11 cellular contexts compared by ENCODE assay signal in genomic region chr9:33814816-33815215, GRCh38. TPM values are rescaled to one million over a fixed set of nuclear protein-coding genes. Genes with fewer than 3 reads are reported as not detected.
DNase-seq lines count a peak whose midpoint lies in the region; ATAC-seq, FAIRE-seq and TF ChIP-seq lines count a peak whose summit lies in the region.
"Had no signal": no experiment of that assay in that cellular context is flagged by ENCODE, and none has a peak within 500 bp of the region (broad histone marks: within the 10 kb centered on the region; RNA-seq: fewer than 3 reads in every experiment).

No MANE protein-coding gene starts in this region.

- H3K27me3 ChIP-seq in HepG2 (ENCODE audit: control insufficient read depth in 1 of 2, insufficient read depth in 2 of 2, low read length in 2 of 2) (no peaks in the 10 kb centered on the region; a peak in 1 of 5 replicates), right lobe of liver (no peaks in the 10 kb centered on the region), mesenchymal stem cell (ENCODE audit: control insufficient read depth in 1 of 2, insufficient read depth in 1 of 2, low read length in 2 of 2) (no peaks in the 10 kb centered on the region), BE2C (no peaks in the 10 kb centered on the region)
- H3K27me3 ChIP-seq: foreskin keratinocyte had no signal

- TF ChIP-seq POLR2A in HepG2 (IDR thresholded peaks at IDR 0.05; ENCODE audit: insufficient read depth in 1 of 2, low read depth in 2 of 2, low read length in 2 of 2) (no peak), right lobe of liver (IDR thresholded peaks at IDR 0.05) (no peak)

- H3K9me3 ChIP-seq in HepG2 (ENCODE audit: low read length) (no peaks in the 10 kb centered on the region), right lobe of liver (no peaks in the 10 kb centered on the region), mesenchymal stem cell (ENCODE audit: control insufficient read depth, low read length) (no peaks in the 10 kb centered on the region), BE2C (no peaks in the 10 kb centered on the region)

- BruUV-seq in HepG2 (replicated peaks; lab: Mats Ljungman, UMichigan): no TSS peak

- 50% methylated on average over 1 of the region's 1 CpG for WGBS in HepG2 (ENCODE audit: low lambda C conversion rate)
- 100% methylated on average over 1 of the region's 1 CpG for WGBS in right lobe of liver (ENCODE audit: insufficient coverage, low coverage, low lambda C conversion rate, missing lambda C conversion rate)
- 90% methylated on average over 1 of the region's 1 CpG for WGBS in mesenchymal stem cell

- no peak overlapping the region for H2AK5ac ChIP-seq in mesenchymal stem cell (ENCODE audit: low read length, severe bottlenecking)

- H3K4ac ChIP-seq in mesenchymal stem cell (ENCODE audit: low read depth in 1 of 2, low read length in 2 of 2): no peak overlapping the region

- no peak overlapping the region for H4K8ac ChIP-seq in mesenchymal stem cell (ENCODE audit: low read length)

- peaks cover 13% of the 10 kb centered on the region for H4K20me1 ChIP-seq in HepG2 (ENCODE audit: insufficient read depth, low read length)

- TF ChIP-seq RAD21 in HepG2 (CRISPR knock-in tag; IDR thresholded peaks at IDR 0.05): no peak

- H3K9me3 Mint-ChIP-seq in activated naive CD8-positive, alpha-beta T cell treated with anti-CD3 and anti-CD28 coated beads, Interleukin-2, amount 50 U/mL, for 24 hours: no peaks in the 10 kb centered on the region
- no peaks in the 10 kb centered on the region for H3K9me3 Mint-ChIP-seq in activated naive CD4-positive, alpha-beta T cell treated with anti-CD3 and anti-CD28 coated beads, Interleukin-2, amount 50 U/mL, for 72 hours

- H3K18ac ChIP-seq in mesenchymal stem cell (ENCODE audit: low read depth in 1 of 2, low read length in 2 of 2): no peak overlapping the region

- intact Hi-C loops in HepG2 (cut with micrococcal nuclease; ENCODE audit: unreplicated experiment): no loop called here
- intact Hi-C loops in right lobe of liver (cut with DNase I): loop anchor here in 1 of 2 donors (5.0 kb wide), 1 partner anchor 37 kb away; no protein-coding TSS in a partner anchor

- H3K36me3 Mint-ChIP-seq in activated naive CD8-positive, alpha-beta T cell treated with anti-CD3 and anti-CD28 coated beads, Interleukin-2, amount 50 U/mL, for 24 hours (ENCODE audit: low read depth): peaks cover 9% of the 10 kb centered on the region
- peaks cover 9 to 11% of the 10 kb centered on the region in 2 donors for H3K36me3 Mint-ChIP-seq in activated naive CD4-positive, alpha-beta T cell treated with anti-CD3 and anti-CD28 coated beads, Interleukin-2, amount 50 U/mL, for 72 hours

- no peak for TF ChIP-seq CTCF in HepG2 (CRISPR knock-in tag; IDR thresholded peaks at IDR 0.05)
- TF ChIP-seq CTCF in right lobe of liver (IDR thresholded peaks at IDR 0.05): no peak
- no peak for TF ChIP-seq CTCF in BE2C (IDR thresholded peaks at IDR 0.05; ENCODE audit: low read depth, low read length)

- POLR2A ChIA-PET in HepG2 (lab: Yijun Ruan, JAX): interaction anchor here (0.8 to 1.2 kb wide), 2 partner anchors 8 to 258 kb away, joined by 3 read pairs; no protein-coding TSS in a partner anchor

- H3K4me2 ChIP-seq in HepG2 (ENCODE audit: low read depth, low read length): no peak overlapping the region; the same call in 1 of the 2 replicates
- H3K4me2 ChIP-seq in mesenchymal stem cell (ENCODE audit: low read length, poor library complexity, severe bottlenecking): no peak overlapping the region

- H3K36me3 ChIP-seq in HepG2 (replicated peaks in 1 of 2; ENCODE audit: control insufficient read depth in 1 of 2, insufficient read depth in 2 of 2, low read length in 2 of 2) (no peaks in the 10 kb centered on the region), right lobe of liver (no peaks in the 10 kb centered on the region), mesenchymal stem cell (ENCODE audit: control insufficient read depth in 1 of 2, insufficient read depth in 2 of 2, low read depth in 1 of 2, low read length in 2 of 2) (no peaks in the 10 kb centered on the region), BE2C (no peaks in the 10 kb centered on the region; the same call in 1 of the 2 replicates)

- H3K4me3 ChIP-seq in HepG2 (replicated peaks in 1 of 3; ENCODE audit: insufficient read depth in 1 of 3, low read depth in 2 of 3, low read length in 3 of 3) (no peak overlapping the region), right lobe of liver (no peak overlapping the region), mesenchymal stem cell (ENCODE audit: insufficient read depth in 1 of 2, low read depth in 1 of 2, low read length in 2 of 2) (no peak overlapping the region), BE2C (ENCODE audit: low read depth, low read length) (no peak overlapping the region)

- H3K79me1 ChIP-seq in mesenchymal stem cell (replicated peaks; ENCODE audit: low read length, poor library complexity, severe bottlenecking): peaks cover 1% of the 10 kb centered on the region

- H3K23ac ChIP-seq in mesenchymal stem cell (ENCODE audit: low read length in 2 of 2): no peak overlapping the region

- no peak for TF ChIP-seq EP300 in HepG2 (IDR thresholded peaks at IDR 0.05; ENCODE audit: low read depth in 2 of 2, low read length in 2 of 2)
- TF ChIP-seq EP300 in HepG2 (CRISPR knock-in tag; IDR thresholded peaks at IDR 0.05; ENCODE audit: borderline replicate concordance): no peak

- no peak overlapping the region for H3K4me3 Mint-ChIP-seq in activated naive CD8-positive, alpha-beta T cell treated with anti-CD3 and anti-CD28 coated beads, Interleukin-2, amount 50 U/mL, for 24 hours

- in situ Hi-C loops in HepG2 (cut with HindIII; ENCODE audit: extremely low pct_ligation_motif_present, low pct_unique_long_range_greater_than_20kb): loop anchor here (5.0 kb wide), 1 partner anchor 37 kb away; no protein-coding TSS in a partner anchor

- peaks cover 44% of the 10 kb centered on the region for H3K4me1 Mint-ChIP-seq in activated naive CD8-positive, alpha-beta T cell treated with anti-CD3 and anti-CD28 coated beads, Interleukin-2, amount 50 U/mL, for 24 hours

- no peak overlapping the region for H2BK12ac ChIP-seq in mesenchymal stem cell (ENCODE audit: low read length in 2 of 2)

- FAIRE-seq in HepG2 (lab: Jason Lieb, UNC): no peak

- peaks cover 3% of the 10 kb centered on the region for H3K27me3 Mint-ChIP-seq in activated naive CD8-positive, alpha-beta T cell treated with anti-CD3 and anti-CD28 coated beads, Interleukin-2, amount 50 U/mL, for 24 hours

- H3K4me1 ChIP-seq in HepG2 (ENCODE audit: insufficient read depth, low read length) (peaks cover 49% of the 10 kb centered on the region), right lobe of liver (peaks cover 0 to 25% (median 9%) of the 10 kb centered on the region in 4 donors), mesenchymal stem cell (ENCODE audit: control insufficient read depth, insufficient read depth, low read depth, low read length) (peaks cover 12% of the 10 kb centered on the region), BE2C (peaks cover 9% of the 10 kb centered on the region)

- peak overlapping the region; percentile 1 for H3K27ac Mint-ChIP-seq in activated naive CD8-positive, alpha-beta T cell treated with anti-CD3 and anti-CD28 coated beads, Interleukin-2, amount 50 U/mL, for 24 hours
- peak overlapping the region in 1 of 2 donors; percentile 94 for H3K27ac Mint-ChIP-seq in activated naive CD4-positive, alpha-beta T cell treated with anti-CD3 and anti-CD28 coated beads, Interleukin-2, amount 50 U/mL, for 72 hours

- H2BK15ac ChIP-seq in mesenchymal stem cell (ENCODE audit: low read depth, poor library complexity, severe bottlenecking): no peak overlapping the region

- no peak overlapping the region for H2AFZ ChIP-seq in HepG2 (ENCODE audit: low read length)
- H2AFZ ChIP-seq in mesenchymal stem cell (ENCODE audit: low read depth, low read length): no peak overlapping the region

- H3K79me2 ChIP-seq in HepG2 (ENCODE audit: insufficient read depth, low read length): peaks cover 24% of the 10 kb centered on the region

- no peak overlapping the region for H2BK120ac ChIP-seq in mesenchymal stem cell (ENCODE audit: low read depth, low read length)

- H2BK5ac ChIP-seq in mesenchymal stem cell (ENCODE audit: low read depth, low read length, poor library complexity, severe bottlenecking): no peak overlapping the region

- no peak overlapping the region for H4K91ac ChIP-seq in mesenchymal stem cell (ENCODE audit: low read length)

- no peak overlapping the region for H3K9ac ChIP-seq in HepG2 (ENCODE audit: insufficient read depth, low read depth, low read length)
- peak overlapping the region; percentile 36 for H3K9ac ChIP-seq in mesenchymal stem cell (ENCODE audit: low read length)

- DNase-seq in HepG2 (ENCODE audit: low spot score) (no peak), right lobe of liver (no peak), mesenchymal stem cell (peak; percentile 22), NCI-H1048 (lab: John Stamatoyannopoulos, UW) (no peak), BE2C (no peak)
- no peak for DNase-seq in activated naive CD8-positive, alpha-beta T cell treated with anti-CD3 and anti-CD28 coated beads, Interleukin-2, amount 50 U/mL, for 24 hours
- DNase-seq in activated naive CD4-positive, alpha-beta T cell treated with anti-CD3 and anti-CD28 coated beads, Interleukin-2, amount 50 U/mL, for 72 hours (ENCODE audit: low spot score in 2 of 2): no peak
- DNase-seq: activated naive CD4-positive, alpha-beta T cell treated with Interleukin-2 at 50 U/mL for 16 hours; COR-L47; foreskin keratinocyte had no signal

- CTCF ChIA-PET in HepG2 (lab: Yijun Ruan, JAX; ENCODE audit: low intra/inter-chr PET ratio, low total read pairs): interaction anchor here (2.8 kb wide), 1 partner anchor 38 kb away, joined by 27 read pairs; no protein-coding TSS in a partner anchor

- no peak overlapping the region for H3K14ac ChIP-seq in mesenchymal stem cell (ENCODE audit: low read length in 2 of 2)

- ATAC-seq in HepG2 (no peak), right lobe of liver (no peak), GM19452 (IDR thresholded peaks at IDR 0.05; ENCODE audit: unreplicated experiment) (no peak)
- ATAC-seq in activated naive CD8-positive, alpha-beta T cell treated with anti-CD3 and anti-CD28 coated beads, Interleukin-2, amount 50 U/mL, for 24 hours: no peak
- ATAC-seq in activated naive CD4-positive, alpha-beta T cell treated with anti-CD3 and anti-CD28 coated beads, Interleukin-2, amount 50 U/mL, for 72 hours: no peak

- peak overlapping the region; percentile 19 for H3K27ac ChIP-seq in HepG2 (ENCODE audit: extremely low read length, insufficient read depth, low read length)
- H3K27ac ChIP-seq in right lobe of liver: peak overlapping the region in 1 of 3 donors; percentile 98
- no peak overlapping the region for H3K27ac ChIP-seq in mesenchymal stem cell (ENCODE audit: low read length, poor library complexity, severe bottlenecking)

RNA-seq across cellular contexts. Expression of gene UBE2R2, which starts 2.1 kb away (rescaled TPM):
- 14.8 and 19.5 TPM in 2 replicates for total RNA-seq in HepG2 (2016; rRNA removed; fragmentation: Illumina TruSeq; extraction: Trizol)
- total RNA-seq in HepG2 (2016; cell fraction: cytosol; rRNA removed; fragmentation: Illumina TruSeq; extraction: Trizol; ENCODE audit: low read depth): 8.2 and 8.4 TPM in 2 replicates
- total RNA-seq in HepG2 (2016; cell fraction: insoluble cytoplasmic fraction; rRNA removed; fragmentation: Illumina TruSeq; extraction: Trizol): 14.3 and 18.8 TPM in 2 replicates
- total RNA-seq in HepG2 (2016; cell fraction: membrane; rRNA removed; fragmentation: Illumina TruSeq; extraction: Trizol): 23.3 and 24.0 TPM in 2 replicates
- 14.3 and 16.5 TPM in 2 replicates for total RNA-seq in HepG2 (2016; cell fraction: nucleus; rRNA removed; fragmentation: Illumina TruSeq; extraction: Trizol)
- polyA plus RNA-seq in HepG2 (2011; rRNA removed): 17.2 and 20.9 TPM in 2 replicates
- 13.0 and 19.2 TPM in 2 replicates for polyA plus RNA-seq in HepG2 (2011; cell fraction: cytosol; rRNA removed)
- polyA plus RNA-seq in HepG2 (2011; cell fraction: nucleus; rRNA removed): 9.8 and 12.5 TPM in 2 replicates
- 38.4 and 43.1 TPM in 2 replicates for polyA plus RNA-seq in HepG2 (2012)
- 13.9 and 16.1 TPM in 2 replicates for polyA plus RNA-seq in HepG2 (2016; cell fraction: cytosol; fragmentation: Illumina TruSeq; extraction: Trizol; ENCODE audit: low read depth)
- 31.1 and 35.9 TPM in 2 replicates for polyA plus RNA-seq in HepG2 (2016; cell fraction: insoluble cytoplasmic fraction; fragmentation: Illumina TruSeq; extraction: Trizol; ENCODE audit: low read depth)
- polyA plus RNA-seq in HepG2 (2016; cell fraction: membrane; fragmentation: Illumina TruSeq; extraction: Trizol; ENCODE audit: low read depth): 27.4 and 28.5 TPM in 2 replicates
- 23.2 and 25.6 TPM in 2 replicates for polyA plus RNA-seq in HepG2 (2016; cell fraction: nucleus; fragmentation: Illumina TruSeq; extraction: Trizol; ENCODE audit: insufficient read depth, low read depth)
- polyA minus RNA-seq in HepG2 (2011; rRNA and poly(A)+ RNA removed; ENCODE audit: low replicate concordance): 14.9 and 19.7 TPM in 2 replicates
- 23.7 and 26.6 TPM in 2 replicates for polyA minus RNA-seq in HepG2 (2011; cell fraction: cytosol; rRNA and poly(A)+ RNA removed)
- polyA minus RNA-seq in HepG2 (2011; cell fraction: nucleus; rRNA and poly(A)+ RNA removed): 27.5 and 27.8 TPM in 2 replicates
- total RNA-seq in right lobe of liver: 10 to 100 TPM; 21.1 to 27.4 (median 21.8) TPM
- 69.2 TPM for polyA plus RNA-seq in mesenchymal stem cell (2013, experiment 1 of 2)
- polyA plus RNA-seq in mesenchymal stem cell (2013, experiment 2 of 2): 69.5 TPM
- polyA plus RNA-seq in BE2C (2012; ENCODE audit: insufficient read depth, insufficient read length, low read depth): 27.0 TPM
- total RNA-seq in activated naive CD4-positive, alpha-beta T cell treated with anti-CD3 and anti-CD28 coated beads, Interleukin-2, amount 50 U/mL, for 72 hours: 10 to 100 TPM; 44.4 to 50.1 TPM

RNA-seq across cellular contexts. Expression of gene PRSS3, which starts 19.5 kb away (rescaled TPM):
- not detected in 2 replicates for total RNA-seq in HepG2 (2016; rRNA removed; fragmentation: Illumina TruSeq; extraction: Trizol)
- not detected in 2 replicates for total RNA-seq in HepG2 (2016; cell fraction: cytosol; rRNA removed; fragmentation: Illumina TruSeq; extraction: Trizol; ENCODE audit: low read depth)
- not detected in 2 replicates for total RNA-seq in HepG2 (2016; cell fraction: insoluble cytoplasmic fraction; rRNA removed; fragmentation: Illumina TruSeq; extraction: Trizol)
- not detected in 2 replicates for total RNA-seq in HepG2 (2016; cell fraction: membrane; rRNA removed; fragmentation: Illumina TruSeq; extraction: Trizol)
- not detected in 2 replicates for total RNA-seq in HepG2 (2016; cell fraction: nucleus; rRNA removed; fragmentation: Illumina TruSeq; extraction: Trizol)
- polyA plus RNA-seq in HepG2 (2011; rRNA removed): not detected in 2 replicates
- polyA plus RNA-seq in HepG2 (2011; cell fraction: cytosol; rRNA removed): not detected in 2 replicates
- polyA plus RNA-seq in HepG2 (2011; cell fraction: nucleus; rRNA removed): not detected in 2 replicates
- polyA plus RNA-seq in HepG2 (2012): not detected in 2 replicates
- not detected in 2 replicates for polyA plus RNA-seq in HepG2 (2016; cell fraction: cytosol; fragmentation: Illumina TruSeq; extraction: Trizol; ENCODE audit: low read depth)
- not detected in 2 replicates for polyA plus RNA-seq in HepG2 (2016; cell fraction: insoluble cytoplasmic fraction; fragmentation: Illumina TruSeq; extraction: Trizol; ENCODE audit: low read depth)
- not detected in 2 replicates for polyA plus RNA-seq in HepG2 (2016; cell fraction: membrane; fragmentation: Illumina TruSeq; extraction: Trizol; ENCODE audit: low read depth)
- polyA plus RNA-seq in HepG2 (2016; cell fraction: nucleus; fragmentation: Illumina TruSeq; extraction: Trizol; ENCODE audit: insufficient read depth, low read depth): not detected in 2 replicates
- not detected in 2 replicates for polyA minus RNA-seq in HepG2 (2011; rRNA and poly(A)+ RNA removed; ENCODE audit: low replicate concordance)
- polyA minus RNA-seq in HepG2 (2011; cell fraction: cytosol; rRNA and poly(A)+ RNA removed): not detected in 2 replicates
- polyA minus RNA-seq in HepG2 (2011; cell fraction: nucleus; rRNA and poly(A)+ RNA removed): not detected in 2 replicates
- total RNA-seq in right lobe of liver: 10 to 100 TPM in 1 of 6 experiments, 1 to 10 TPM in 4, under 1 TPM in 1; 0.93 to 18.0 (median 3.8) TPM
- not detected for polyA plus RNA-seq in mesenchymal stem cell (2013, experiment 1 of 2)
- polyA plus RNA-seq in mesenchymal stem cell (2013, experiment 2 of 2): not detected
- 116 TPM for polyA plus RNA-seq in BE2C (2012; ENCODE audit: insufficient read depth, insufficient read length, low read depth)
- not detected for total RNA-seq in activated naive CD4-positive, alpha-beta T cell treated with anti-CD3 and anti-CD28 coated beads, Interleukin-2, amount 50 U/mL, for 72 hours
